In genomic region chr1:169089776-169090175, GRCh38 we compare ENCODE assay signal across 25 cellular contexts.
"Had no signal": no experiment of that assay in that cellular context is flagged by ENCODE, and none has a peak within 500 bp of the region (broad histone marks: within the 10 kb centered on the region; RNA-seq: fewer than 3 reads in every experiment).

No MANE protein-coding gene starts in this region.

- FAIRE-seq: bronchial epithelial cell had no signal

- H3K36me3 ChIP-seq: left lung, neural progenitor cell, prostate gland, right atrium auricular region, spleen, tibial artery had no signal

- H3K9me3 ChIP-seq: left lung, prostate gland, right atrium auricular region, spleen, tibial artery had no signal

- H3K9me3 Mint-ChIP-seq: activated B cell treated with CpG ODN at 0.5 μM for 24 hours; activated naive CD4-positive, alpha-beta T cell treated with anti-CD3 and anti-CD28 coated beads for 36 hours; activated naive CD8-positive, alpha-beta T cell treated with anti-CD3 and anti-CD28 coated beads, Interleukin-2, amount 10 ng/mL, durations not matched to agents 7 days and 5 days; naive thymus-derived CD8-positive, alpha-beta T cell; neural progenitor cell; T-cell had no signal

- H3K27ac Mint-ChIP-seq: activated B cell treated with CpG ODN at 0.5 μM for 24 hours; activated CD4-positive, alpha-beta T cell treated with anti-CD3 and anti-CD28 coated beads for 36 hours; activated naive CD4-positive, alpha-beta T cell treated with anti-CD3 and anti-CD28 coated beads for 36 hours; activated naive CD8-positive, alpha-beta T cell treated with anti-CD3 and anti-CD28 coated beads, Interleukin-2, amount 10 ng/mL, durations not matched to agents 7 days and 5 days; naive thymus-derived CD8-positive, alpha-beta T cell; neural progenitor cell; T-cell had no signal

- H3K4me3 Mint-ChIP-seq: activated B cell treated with CpG ODN at 0.5 μM for 24 hours; activated CD4-positive, alpha-beta T cell treated with anti-CD3 and anti-CD28 coated beads for 36 hours; activated naive CD4-positive, alpha-beta T cell treated with anti-CD3 and anti-CD28 coated beads for 36 hours; activated naive CD8-positive, alpha-beta T cell treated with anti-CD3 and anti-CD28 coated beads, Interleukin-2, amount 10 ng/mL, durations not matched to agents 7 days and 5 days; neural progenitor cell; T-cell had no signal

- DNase-seq: activated B cell treated with CpG ODN at 0.5 μM for 24 hours; activated CD4-positive, alpha-beta T cell treated with anti-CD3 and anti-CD28 coated beads for 36 hours; activated CD4-positive, alpha-beta T cell treated with anti-CD3 and anti-CD28 coated beads, Interleukin-2, amount 50 U/mL, for 4 hours; activated CD8-positive, alpha-beta memory T cell treated with anti-CD3 and anti-CD28 coated beads, Interleukin-2, amount 50 U/mL, for 48 hours; activated effector memory CD4-positive, alpha-beta T cell treated with Interleukin-2 at 50 U/mL for 16 hours; activated naive CD4-positive, alpha-beta T cell treated with anti-CD3 and anti-CD28 coated beads for 36 hours; activated naive CD8-positive, alpha-beta T cell treated with anti-CD3 and anti-CD28 coated beads, Interleukin-2, amount 10 ng/mL, durations not matched to agents 7 days and 5 days; activated T-cell treated with anti-CD3 and anti-CD28 coated beads, Interleukin-2, amount 50 U/mL, for 48 hours; amniotic stem cell; cerebellar nuclear complex; effector CD4-positive, alpha-beta T cell; erythroblast; foreskin fibroblast; left lung; spleen; stimulated activated CD4-positive, alpha-beta T cell treated with anti-CD3 and anti-CD28 coated beads, Interleukin-4, amount 100 ng/mL, for 1 hour; stimulated activated naive CD4-positive, alpha-beta T cell treated with Interleukin-2 at 50 U/mL for 16 hours; T-cell; tibial artery had no signal

- H3K36me3 Mint-ChIP-seq: activated naive CD8-positive, alpha-beta T cell treated with anti-CD3 and anti-CD28 coated beads, Interleukin-2, amount 10 ng/mL, durations not matched to agents 7 days and 5 days; neural progenitor cell; T-cell had no signal

- H3K4me1 ChIP-seq: left lung, prostate gland, spleen had no signal

- H3K4me3 ChIP-seq: left lung, lung, neural progenitor cell, prostate gland, right atrium auricular region, spleen, tibial artery had no signal

- ATAC-seq: left lung; naive thymus-derived CD8-positive, alpha-beta T cell; T-cell had no signal

- H3K27me3 ChIP-seq: left lung, neural progenitor cell, right atrium auricular region, tibial artery had no signal

- H3K9ac ChIP-seq: neural progenitor cell had no signal

- H3K27ac ChIP-seq: left lung, neural progenitor cell, prostate gland, right atrium auricular region, spleen, tibial artery had no signal

- H3K27me3 Mint-ChIP-seq: activated naive CD8-positive, alpha-beta T cell treated with anti-CD3 and anti-CD28 coated beads, Interleukin-2, amount 10 ng/mL, durations not matched to agents 7 days and 5 days; naive thymus-derived CD8-positive, alpha-beta T cell; T-cell had no signal
